In the genomic region with DNA sequence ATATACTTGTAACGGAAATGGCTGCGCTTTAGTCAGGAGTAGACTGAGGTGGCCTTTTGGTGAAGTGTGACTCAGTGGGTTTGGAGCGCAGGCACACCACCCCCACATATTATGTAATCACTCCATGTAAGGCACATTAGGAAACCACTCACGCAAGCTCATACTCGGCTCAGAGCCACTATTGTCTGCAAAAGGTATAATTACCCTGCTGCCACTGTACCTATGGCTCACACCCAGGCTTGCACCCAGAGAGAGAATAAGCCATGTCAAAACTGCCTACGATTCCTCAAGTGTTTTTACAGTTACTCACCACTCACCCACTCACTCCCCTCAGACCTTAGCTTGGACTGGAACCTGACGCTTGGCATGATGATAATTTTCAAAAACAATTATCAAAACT, we compare ENCODE assay signal across 15 cellular contexts.
DNase-seq lines count a peak whose midpoint lies in the region; ATAC-seq, FAIRE-seq and TF ChIP-seq lines count a peak whose summit lies in the region.
"Had no signal": no experiment of that assay in that cellular context is flagged by ENCODE, and none has a peak within 500 bp of the region (broad histone marks: within the 10 kb centered on the region; RNA-seq: fewer than 3 reads in every experiment).

No MANE protein-coding gene starts in this region.

- H3K9me3 ChIP-seq in GM23248 (ENCODE audit: low read depth) (no peaks in the 10 kb centered on the region), fibroblast of lung (ENCODE audit: control insufficient read depth, insufficient read depth, low read depth, low read length) (no peaks in the 10 kb centered on the region)
- H3K9me3 ChIP-seq: body of pancreas, SJCRH30 had no signal

- H3K27ac ChIP-seq in GM23248 (peak overlapping the region; percentile 78), fibroblast of lung (ENCODE audit: insufficient read depth, low read length) (no peak overlapping the region)
- H3K27ac ChIP-seq: body of pancreas, SJCRH30 had no signal

- peak; percentile 79 for FAIRE-seq in RCC 7860 (lab: Jason Lieb, UNC)
- FAIRE-seq: GM12878 had no signal

- H3K79me2 ChIP-seq in GM23248 (ENCODE audit: insufficient read depth), result no peaks in the 10 kb centered on the region
- H3K79me2 ChIP-seq in fibroblast of lung (ENCODE audit: control insufficient read depth, insufficient read depth, low read length), result no peaks in the 10 kb centered on the region

- H4K20me1 ChIP-seq in GM23248 (ENCODE audit: insufficient read depth) (no peaks in the 10 kb centered on the region), fibroblast of lung (ENCODE audit: control insufficient read depth, extremely low read depth, insufficient read depth, low read length) (no peaks in the 10 kb centered on the region)

- H3K9me2 ChIP-seq in GM23248 (ENCODE audit: insufficient read depth), result no peaks in the 10 kb centered on the region

- H3K36me3 ChIP-seq in GM23248 (ENCODE audit: low read depth) (no peaks in the 10 kb centered on the region), fibroblast of lung (ENCODE audit: control insufficient read depth, insufficient read depth, low read length) (no peaks in the 10 kb centered on the region)
- H3K36me3 ChIP-seq: SJCRH30 had no signal

- peak overlapping the region; percentile 15; the same call in 1 of the 2 replicates for H2AFZ ChIP-seq in GM23248
- H2AFZ ChIP-seq in fibroblast of lung (ENCODE audit: low read length), result no peak overlapping the region

- H3K4me2 ChIP-seq in GM23248 (ENCODE audit: unreplicated experiment) (peak overlapping the region; percentile 68), fibroblast of lung (ENCODE audit: extremely low read depth, insufficient read depth, low read length) (no peak overlapping the region)

- peaks cover 25% of the 10 kb centered on the region for H3F3A ChIP-seq in GM23248 (ENCODE audit: insufficient read depth)

- ATAC-seq in HG03175 (IDR thresholded peaks at IDR 0.05; ENCODE audit: unreplicated experiment), result no peak
- no peak for ATAC-seq in GM21515 (IDR thresholded peaks at IDR 0.05; ENCODE audit: unreplicated experiment)
- ATAC-seq: body of pancreas, GM12878, left cardiac atrium had no signal

- no peaks in the 10 kb centered on the region for H3K27me3 ChIP-seq in GM23248 (replicated peaks; ENCODE audit: insufficient read depth)
- no peaks in the 10 kb centered on the region for H3K27me3 ChIP-seq in fibroblast of lung (ENCODE audit: control insufficient read depth, insufficient read depth, low read length)
- H3K27me3 ChIP-seq: body of pancreas, SJCRH30 had no signal

- no peak for TF ChIP-seq CTCF in fibroblast of lung (conservative IDR thresholded peaks at IDR 0.05 in 1 of 2, IDR thresholded peaks at IDR 0.05 in 1 of 2; ENCODE audit: low read depth in 1 of 2, low read length in 2 of 2)
- TF ChIP-seq CTCF in retinal pigment epithelial cell (conservative IDR thresholded peaks at IDR 0.05; ENCODE audit: low read depth, low read length), result no peak

- 5% methylated on average over 7 of the region's 7 CpGs for WGBS in GM23248 (ENCODE audit: low coverage in 1 of 2, low lambda C conversion rate in 2 of 2, missing lambda C conversion rate in 2 of 2), 2 experiments

- H3K9ac ChIP-seq in GM23248, result no peak overlapping the region
- no peak overlapping the region for H3K9ac ChIP-seq in fibroblast of lung (ENCODE audit: insufficient read depth, low read length)

- peak; percentile 96 for DNase-seq in GM23248
- DNase-seq in RCC 7860 (ENCODE audit: low spot score), result peak; percentile 89
- peak; percentile 43 to 99 for DNase-seq in fibroblast of lung (ENCODE audit: low read depth in 2 of 2)
- DNase-seq in retinal pigment epithelial cell (ENCODE audit: low read depth), result peak; percentile 81
- no peak for DNase-seq in activated CD4-positive, CD25-positive, alpha-beta regulatory T cell treated with anti-CD3 and anti-CD28 coated beads, Interleukin-2, amount 50 U/mL, for 72 hours
- DNase-seq in stimulated activated naive CD4-positive, alpha-beta T cell (lab: John Stamatoyannopoulos, UW), result no peak
- DNase-seq: activated B cell treated with CpG ODN at 0.5 μM for 24 hours; activated T-cell treated with anti-CD3 and anti-CD28 coated beads, Interleukin-2, amount 50 U/mL, for 24 hours; body of pancreas; Karpas-422; left cardiac atrium; SJCRH30 had no signal

- H3K4me3 ChIP-seq in GM23248 (no peak overlapping the region), fibroblast of lung (replicated peaks in 1 of 4; ENCODE audit: control extremely low read depth in 1 of 4, insufficient read depth in 1 of 4, low read depth in 3 of 4, low read length in 4 of 4) (no peak overlapping the region), retinal pigment epithelial cell (ENCODE audit: low read length) (no peak overlapping the region)
- H3K4me3 ChIP-seq: body of pancreas, GM12878, SJCRH30 had no signal

- H3K4me1 ChIP-seq in GM23248 (ENCODE audit: insufficient read depth), result peaks cover 32% of the 10 kb centered on the region
- H3K4me1 ChIP-seq in fibroblast of lung (ENCODE audit: control insufficient read depth, extremely low read depth, insufficient read depth, low read length), result no peaks in the 10 kb centered on the region
- H3K4me1 ChIP-seq: body of pancreas, SJCRH30 had no signal

- in situ Hi-C loops in GM23248 (cut with MboI), result no loop called here

Comparison
In these comparisons a context has a peak if more than half of its experiments do, and no peak if none do; other contexts are left out.
1. DNase-seq: peak in GM23248 (single experiment), RCC 7860 (single experiment), fibroblast of lung (2 of 2) and retinal pigment epithelial cell (single experiment); none in activated CD4-positive, CD25-positive, alpha-beta regulatory T cell treated with anti-CD3 and anti-CD28 coated beads, Interleukin-2, amount 50 U/mL, for 72 hours (single experiment) and stimulated activated naive CD4-positive, alpha-beta T cell (0 of 6).